14 cellular contexts compared by ENCODE assay signal in genomic region chr9:114172981-114173833, GRCh38. TPM values are rescaled to one million over a fixed set of nuclear protein-coding genes. Genes with fewer than 3 reads are reported as not detected.
DNase-seq lines count a peak whose midpoint lies in the region; FAIRE-seq and TF ChIP-seq lines count a peak whose summit lies in the region.
"Had no signal": no experiment of that assay in that cellular context is flagged by ENCODE, and none has a peak within 500 bp of the region (broad histone marks: within the 10 kb centered on the region; RNA-seq: fewer than 3 reads in every experiment).

No MANE protein-coding gene starts in this region.

- H3K36me3 ChIP-seq in smooth muscle cell (ENCODE audit: low read depth), result no peaks in the 10 kb centered on the region

- peak; percentile 59 for DNase-seq in GM04504 (ENCODE audit: low read depth)
- DNase-seq in chondrocyte (ENCODE audit: low spot score), result peak; percentile 44
- peak; percentile 81 for DNase-seq in hepatic stellate cell (ENCODE audit: low spot score)
- DNase-seq in smooth muscle cell (lab: John Stamatoyannopoulos, UW; ENCODE audit: unreplicated experiment), result peak; percentile 40
- DNase-seq in NCI-H2029 (lab: John Stamatoyannopoulos, UW), result no peak
- no peak for DNase-seq in NCI-H2171 (lab: John Stamatoyannopoulos, UW)
- no peak for DNase-seq in NCI-H1092 (lab: John Stamatoyannopoulos, UW)
- DNase-seq in RCC 7860 (ENCODE audit: low spot score), result no peak
- DNase-seq: activated naive CD8-positive, alpha-beta T cell treated with anti-CD3 and anti-CD28 coated beads, Interleukin-2, amount 50 U/mL, for 24 hours; effector memory CD4-positive, alpha-beta T cell; immature natural killer cell; naive thymus-derived CD8-positive, alpha-beta T cell; NCI-H446 had no signal

- peaks cover 11% of the 10 kb centered on the region for H3K4me1 ChIP-seq in smooth muscle cell (ENCODE audit: low read depth)

- peaks cover 99% of the 10 kb centered on the region for H3K4me1 Mint-ChIP-seq in chondrocyte (ENCODE audit: low read depth)
- H3K4me1 Mint-ChIP-seq: activated naive CD8-positive, alpha-beta T cell treated with anti-CD3 and anti-CD28 coated beads, Interleukin-2, amount 50 U/mL, for 24 hours; immature natural killer cell had no signal

- H3K79me2 ChIP-seq in smooth muscle cell (ENCODE audit: low read depth), result peaks cover 6% of the 10 kb centered on the region

- peaks cover 17% of the 10 kb centered on the region for H4K20me1 ChIP-seq in smooth muscle cell (ENCODE audit: low read depth)

- H3K9ac ChIP-seq in smooth muscle cell (ENCODE audit: low read depth), result no peak overlapping the region

- no peak overlapping the region for H3K4me3 ChIP-seq in smooth muscle cell

- peak overlapping the region; percentile 74 for H3K27ac Mint-ChIP-seq in chondrocyte (ENCODE audit: unreplicated experiment)
- H3K27ac Mint-ChIP-seq: activated naive CD8-positive, alpha-beta T cell treated with anti-CD3 and anti-CD28 coated beads, Interleukin-2, amount 50 U/mL, for 24 hours; immature natural killer cell had no signal

- H3K4me3 Mint-ChIP-seq in chondrocyte (ENCODE audit: unreplicated experiment), result no peak overlapping the region
- H3K4me3 Mint-ChIP-seq: activated naive CD8-positive, alpha-beta T cell treated with anti-CD3 and anti-CD28 coated beads, Interleukin-2, amount 50 U/mL, for 24 hours; immature natural killer cell; naive thymus-derived CD8-positive, alpha-beta T cell had no signal

- peaks cover 28% of the 10 kb centered on the region for H3F3A ChIP-seq in smooth muscle cell (ENCODE audit: low read depth)

- H3K4me2 ChIP-seq in smooth muscle cell, result peak overlapping the region; percentile 39

- WGBS in smooth muscle cell (ENCODE audit: low lambda C conversion rate), result 43% methylated on average over 20 of the region's 20 CpGs

- H2AFZ ChIP-seq in smooth muscle cell (ENCODE audit: low read depth), result no peak overlapping the region

- TF ChIP-seq CTCF in chondrocyte (IDR thresholded peaks at IDR 0.05) (no peak), smooth muscle cell (IDR thresholded peaks at IDR 0.05; ENCODE audit: borderline replicate concordance, insufficient read depth, poor library complexity, severe bottlenecking) (no peak)

- no peaks in the 10 kb centered on the region for H3K27me3 Mint-ChIP-seq in chondrocyte (ENCODE audit: low read depth)
- H3K27me3 Mint-ChIP-seq: activated naive CD8-positive, alpha-beta T cell treated with anti-CD3 and anti-CD28 coated beads, Interleukin-2, amount 50 U/mL, for 24 hours had no signal

- H3K9me3 ChIP-seq in smooth muscle cell (replicated peaks; ENCODE audit: low read depth), result no peaks in the 10 kb centered on the region

- no peaks in the 10 kb centered on the region for H3K9me3 Mint-ChIP-seq in chondrocyte (ENCODE audit: low read depth)
- H3K9me3 Mint-ChIP-seq: activated naive CD8-positive, alpha-beta T cell treated with anti-CD3 and anti-CD28 coated beads, Interleukin-2, amount 50 U/mL, for 24 hours; immature natural killer cell; naive thymus-derived CD8-positive, alpha-beta T cell had no signal

- H3K27ac ChIP-seq in smooth muscle cell (ENCODE audit: low read depth), result peak overlapping the region; percentile 60
- H3K27ac ChIP-seq: C4-2B had no signal

- H3K36me3 Mint-ChIP-seq in chondrocyte (ENCODE audit: low read depth), result peaks cover 10% of the 10 kb centered on the region
- H3K36me3 Mint-ChIP-seq: immature natural killer cell; naive thymus-derived CD8-positive, alpha-beta T cell had no signal

- FAIRE-seq in RCC 7860 (lab: Jason Lieb, UNC), result no peak

- no peaks in the 10 kb centered on the region for H3K27me3 ChIP-seq in smooth muscle cell (ENCODE audit: low read depth)

RNA-seq across cellular contexts. Expression of gene COL27A1, which starts 17.9 kb away (rescaled TPM):
- total RNA-seq in chondrocyte (45.9 to 52.9 TPM (median 48.5 TPM) in 3 replicates), smooth muscle cell (18.1 and 20.7 TPM in 2 replicates)
- 19.9 and 33.5 TPM in 2 replicates for polyA plus RNA-seq in smooth muscle cell
- polyA plus RNA-seq: immature natural killer cell had no signal

Comparison
In these comparisons a context has a peak if more than half of its experiments do, and no peak if none do; other contexts are left out.
1. DNase-seq: peak in GM04504 (single experiment), chondrocyte (single experiment), hepatic stellate cell (single experiment) and smooth muscle cell (single experiment); none in NCI-H2029 (single experiment), NCI-H2171 (single experiment), NCI-H1092 (single experiment) and RCC 7860 (single experiment).